Comparison of ENCODE assay signal across 1 cellular context in genomic region chr1:159915571-159916239, GRCh38.
TF ChIP-seq lines count a peak whose summit lies in the region.

No MANE protein-coding gene starts in this region.

TF ChIP-seq in GM23338, 12 proteins besides CTCF, POLR2A, EP300 and RAD21 (continued from another document):
- TF ChIP-seq REST (IDR thresholded peaks at IDR 0.05; ENCODE audit: unreplicated experiment): no peak
- no peak for TF ChIP-seq POLR2AphosphoS5 (IDR thresholded peaks at IDR 0.05; ENCODE audit: low read depth)
- no peak for TF ChIP-seq ZNF331 (CRISPR knock-in tag; IDR thresholded peaks at IDR 0.05; ENCODE audit: low read depth)
